In genomic region chr7:72577107-72577506, GRCh38 we compare ENCODE assay signal across 16 cellular contexts.
DNase-seq lines count a peak whose midpoint lies in the region; ATAC-seq and TF ChIP-seq lines count a peak whose summit lies in the region.
"Had no signal": no experiment of that assay in that cellular context is flagged by ENCODE, and none has a peak within 500 bp of the region (broad histone marks: within the 10 kb centered on the region; RNA-seq: fewer than 3 reads in every experiment).

No MANE protein-coding gene starts in this region.

- CTCF ChIA-PET in WTC11 (lab: Charles Lee), result no interaction called here

- H3K27ac Mint-ChIP-seq in H9 (peak overlapping the region in 2 of 3 experiments; percentile 79 to 80; a peak in 2 of 7 replicates), WTC11 (peak overlapping the region; percentile 46; the same call in 1 of the 2 replicates), nephron progenitor cell (peak overlapping the region; percentile 98)
- H3K27ac Mint-ChIP-seq: B cell; CD4-positive, CD25-positive, alpha-beta regulatory T cell; CD8-positive, alpha-beta T cell had no signal

- WGBS in H9 (ENCODE audit: extremely low coverage, insufficient read length, low lambda C conversion rate), result no CpG with 5 or more reads among the region's 2 CpGs

- POLR2A ChIA-PET in WTC11 (lab: Charles Lee), result no interaction called here

- no peaks in the 10 kb centered on the region for H4K20me1 ChIP-seq in H9 (ENCODE audit: control insufficient read depth, insufficient read depth, insufficient read length)
- H4K20me1 ChIP-seq: BLaER1 had no signal

- H3K27me3 ChIP-seq in H9 (ENCODE audit: insufficient read depth, low read length) (no peaks in the 10 kb centered on the region), Peyer's patch (no peaks in the 10 kb centered on the region)
- H3K27me3 ChIP-seq: BLaER1 had no signal

- no peak overlapping the region for H4K5ac ChIP-seq in H9 (ENCODE audit: insufficient read length, low read depth, low read length)

- no peak overlapping the region for H3K18ac ChIP-seq in H9 (ENCODE audit: insufficient read length, low read depth, low read length)

- DNase-seq in H9 (no peak), WTC11 (ENCODE audit: low spot score) (no peak), nephron progenitor cell (no peak), Peyer's patch (no peak), activated gamma-delta T cell (lab: John Stamatoyannopoulos, UW) (no peak)
- DNase-seq: Caco-2; CD4-positive, CD25-positive, alpha-beta regulatory T cell; CD8-positive, alpha-beta T cell; DMS153; DND-41; GOT3; HCEC 1CT had no signal

- H3K4me3 Mint-ChIP-seq in H9, result no peak overlapping the region
- H3K4me3 Mint-ChIP-seq in WTC11, result no peak overlapping the region
- no peak overlapping the region for H3K4me3 Mint-ChIP-seq in nephron progenitor cell
- H3K4me3 Mint-ChIP-seq: B cell; CD4-positive, CD25-positive, alpha-beta regulatory T cell; CD8-positive, alpha-beta T cell had no signal

- ATAC-seq in WTC11 (no peak), HG02642 (IDR thresholded peaks at IDR 0.05; ENCODE audit: poor library complexity, unreplicated experiment) (no peak)
- ATAC-seq: CD8-positive, alpha-beta T cell had no signal

- no peak overlapping the region for H2AFZ ChIP-seq in H9 (ENCODE audit: low read length)

- H3K27me3 Mint-ChIP-seq in H9 (ENCODE audit: low read depth), result no peaks in the 10 kb centered on the region
- no peaks in the 10 kb centered on the region for H3K27me3 Mint-ChIP-seq in WTC11 (ENCODE audit: low read depth)
- H3K27me3 Mint-ChIP-seq in nephron progenitor cell (ENCODE audit: low read depth, poor library complexity), result no peaks in the 10 kb centered on the region
- H3K27me3 Mint-ChIP-seq: B cell; CD4-positive, CD25-positive, alpha-beta regulatory T cell had no signal

- H3K36me3 ChIP-seq in Peyer's patch, result peaks cover 0 to 5% (median 0%) of the 10 kb centered on the region in 3 donors
- H3K36me3 ChIP-seq: BLaER1 had no signal

- no peaks in the 10 kb centered on the region for H3K23me2 ChIP-seq in H9 (ENCODE audit: insufficient read length, low read depth, low read length, poor library complexity, severe bottlenecking)

- H3K27ac ChIP-seq in H9 (ENCODE audit: insufficient read length, low read depth, low read length) (no peak overlapping the region), Peyer's patch (no peak overlapping the region)
- H3K27ac ChIP-seq: BLaER1, C4-2B had no signal

- H4K8ac ChIP-seq in H9 (replicated peaks; ENCODE audit: insufficient read length, low read depth, low read length), result no peak overlapping the region

- no peak overlapping the region for H3T11ph ChIP-seq in H9 (ENCODE audit: low read length)

- no peaks in the 10 kb centered on the region for H3K9me3 Mint-ChIP-seq in H9
- H3K9me3 Mint-ChIP-seq in WTC11, result no peaks in the 10 kb centered on the region; the same call in 1 of the 2 replicates
- H3K9me3 Mint-ChIP-seq in nephron progenitor cell, result peaks cover under 1% of the 10 kb centered on the region
- H3K9me3 Mint-ChIP-seq: CD8-positive, alpha-beta T cell had no signal

- no peak overlapping the region for H3K56ac ChIP-seq in H9 (ENCODE audit: insufficient read length, low read depth, low read length)

- H3K79me2 ChIP-seq in H9 (ENCODE audit: insufficient read depth, low read length), result no peaks in the 10 kb centered on the region

- H4K91ac ChIP-seq in H9 (ENCODE audit: insufficient read length, low read depth, low read length), result no peak overlapping the region

- H3K4me1 ChIP-seq in H9 (ENCODE audit: insufficient read depth, low read length) (no peaks in the 10 kb centered on the region), Peyer's patch (no peaks in the 10 kb centered on the region)
- H3K4me1 ChIP-seq: BLaER1, Caco-2 had no signal

- no peak overlapping the region for H2BK12ac ChIP-seq in H9 (ENCODE audit: insufficient read length, low read depth, low read length)

- H2BK5ac ChIP-seq in H9 (ENCODE audit: insufficient read length, low read length), result no peak overlapping the region

- no peaks in the 10 kb centered on the region for H3K79me1 ChIP-seq in H9 (ENCODE audit: insufficient read depth, low read depth, low read length, poor library complexity, severe bottlenecking)

- no peak overlapping the region for H3K9ac ChIP-seq in H9 (ENCODE audit: extremely low read depth, insufficient read length, low read length)
- H3K9ac ChIP-seq: BLaER1 had no signal

- no peak overlapping the region for H3K23ac ChIP-seq in H9 (ENCODE audit: insufficient read length, low read depth, low read length)

- H3K4me1 Mint-ChIP-seq in H9 (peaks cover 8 to 16% of the 10 kb centered on the region in 2 experiments), WTC11 (peaks cover 16% of the 10 kb centered on the region), nephron progenitor cell (peaks cover 47% of the 10 kb centered on the region)
- H3K4me1 Mint-ChIP-seq: B cell; CD4-positive, CD25-positive, alpha-beta regulatory T cell had no signal

- H3K14ac ChIP-seq in H9 (ENCODE audit: insufficient read depth, low read length), result no peak overlapping the region

- no peak overlapping the region for H2BK15ac ChIP-seq in H9 (ENCODE audit: low read depth, low read length)

- no peak overlapping the region for H2BK20ac ChIP-seq in H9 (ENCODE audit: low read depth, low read length, poor library complexity, severe bottlenecking)

- no peak overlapping the region for H2AK5ac ChIP-seq in H9 (ENCODE audit: insufficient read length, low read length)

- TF ChIP-seq POLR2A in Peyer's patch (IDR thresholded peaks at IDR 0.05), result no peak

- no peak overlapping the region for H3K4me3 ChIP-seq in Peyer's patch
- H3K4me3 ChIP-seq: BLaER1 had no signal

- H2BK120ac ChIP-seq in H9 (ENCODE audit: low read depth, low read length, poor library complexity, severe bottlenecking), result no peak overlapping the region

- no peak overlapping the region for H3K4me2 ChIP-seq in H9 (ENCODE audit: insufficient read depth, insufficient read length, low read length)
- H3K4me2 ChIP-seq: BLaER1 had no signal

- H3K4ac ChIP-seq in H9 (ENCODE audit: low read depth, low read length), result no peak overlapping the region

- H3K36me3 Mint-ChIP-seq in H9 (ENCODE audit: insufficient read depth in 1 of 3, low read depth in 3 of 3) (peaks cover 0 to 4% (median 3%) of the 10 kb centered on the region in 3 experiments; a peak in 2 of 7 replicates), WTC11 (no peaks in the 10 kb centered on the region), nephron progenitor cell (ENCODE audit: low read depth) (peaks cover 20% of the 10 kb centered on the region)

- TF ChIP-seq CTCF in H9 (conservative IDR thresholded peaks at IDR 0.05) (no peak), WTC11 (IDR thresholded peaks at IDR 0.05) (no peak), nephron progenitor cell (IDR thresholded peaks at IDR 0.05) (no peak), Peyer's patch (IDR thresholded peaks at IDR 0.05) (no peak)

- H3K9me3 ChIP-seq in H9 (ENCODE audit: control insufficient read depth, low read depth, low read length) (no peaks in the 10 kb centered on the region), Peyer's patch (no peaks in the 10 kb centered on the region)
- H3K9me3 ChIP-seq: BLaER1, Caco-2 had no signal

TF ChIP-seq in WTC11, 78 proteins besides CTCF, POLR2A, EP300 and RAD21:
- TF ChIP-seq RORB (CRISPR knock-in tag; IDR thresholded peaks at IDR 0.05) (no peak), GRHL2 (CRISPR knock-in tag; IDR thresholded peaks at IDR 0.05; ENCODE audit: insufficient replicate concordance, severe bottlenecking) (no peak), OVOL2 (CRISPR knock-in tag; IDR thresholded peaks at IDR 0.05; ENCODE audit: borderline replicate concordance) (no peak), ZNF423 (CRISPR knock-in tag; IDR thresholded peaks at IDR 0.05) (no peak), ZNF263 (CRISPR knock-in tag; IDR thresholded peaks at IDR 0.05; ENCODE audit: low read depth) (no peak), ETV6 (CRISPR knock-in tag; IDR thresholded peaks at IDR 0.05) (no peak)
- TF ChIP-seq, protein P1, sequence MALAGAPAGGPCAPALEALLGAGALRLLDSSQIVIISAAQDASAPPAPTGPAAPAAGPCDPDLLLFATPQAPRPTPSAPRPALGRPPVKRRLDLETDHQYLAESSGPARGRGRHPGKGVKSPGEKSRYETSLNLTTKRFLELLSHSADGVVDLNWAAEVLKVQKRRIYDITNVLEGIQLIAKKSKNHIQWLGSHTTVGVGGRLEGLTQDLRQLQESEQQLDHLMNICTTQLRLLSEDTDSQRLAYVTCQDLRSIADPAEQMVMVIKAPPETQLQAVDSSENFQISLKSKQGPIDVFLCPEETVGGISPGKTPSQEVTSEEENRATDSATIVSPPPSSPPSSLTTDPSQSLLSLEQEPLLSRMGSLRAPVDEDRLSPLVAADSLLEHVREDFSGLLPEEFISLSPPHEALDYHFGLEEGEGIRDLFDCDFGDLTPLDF (CRISPR knock-in tag; IDR thresholded peaks at IDR 0.05), result no peak
- TF ChIP-seq, protein P2, sequence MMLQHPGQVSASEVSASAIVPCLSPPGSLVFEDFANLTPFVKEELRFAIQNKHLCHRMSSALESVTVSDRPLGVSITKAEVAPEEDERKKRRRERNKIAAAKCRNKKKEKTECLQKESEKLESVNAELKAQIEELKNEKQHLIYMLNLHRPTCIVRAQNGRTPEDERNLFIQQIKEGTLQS (CRISPR knock-in tag; conservative IDR thresholded peaks at IDR 0.05), result no peak
- TF ChIP-seq, protein P3, sequence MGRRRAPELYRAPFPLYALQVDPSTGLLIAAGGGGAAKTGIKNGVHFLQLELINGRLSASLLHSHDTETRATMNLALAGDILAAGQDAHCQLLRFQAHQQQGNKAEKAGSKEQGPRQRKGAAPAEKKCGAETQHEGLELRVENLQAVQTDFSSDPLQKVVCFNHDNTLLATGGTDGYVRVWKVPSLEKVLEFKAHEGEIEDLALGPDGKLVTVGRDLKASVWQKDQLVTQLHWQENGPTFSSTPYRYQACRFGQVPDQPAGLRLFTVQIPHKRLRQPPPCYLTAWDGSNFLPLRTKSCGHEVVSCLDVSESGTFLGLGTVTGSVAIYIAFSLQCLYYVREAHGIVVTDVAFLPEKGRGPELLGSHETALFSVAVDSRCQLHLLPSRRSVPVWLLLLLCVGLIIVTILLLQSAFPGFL (CRISPR knock-in tag; IDR thresholded peaks at IDR 0.05; ENCODE audit: borderline replicate concordance), result no peak

Comparison
In these comparisons a context has a peak if more than half of its experiments do, and no peak if none do; other contexts are left out.
1. H3K27ac Mint-ChIP-seq: peak in every context shown above with its lines; median percentile 98 in nephron progenitor cell; 80 in H9; 46 in WTC11.